In genomic region chr1:203316626-203317093, GRCh38 we compare ENCODE assay signal across 11 cellular contexts. TPM values are rescaled to one million over a fixed set of nuclear protein-coding genes. Genes with fewer than 3 reads are reported as not detected.
A peak's percentile ranks its signal among the peaks of the same experiment; 100 is the strongest.
DNase-seq lines count a peak whose midpoint lies in the region; ATAC-seq and TF ChIP-seq lines count a peak whose summit lies in the region.
"Had no signal": no experiment of that assay in that cellular context is flagged by ENCODE, and none has a peak within 500 bp of the region (broad histone marks: within the 10 kb centered on the region; RNA-seq: fewer than 3 reads in every experiment).

No MANE protein-coding gene starts in this region.

- H3K27me3 Mint-ChIP-seq in CD4-positive, alpha-beta T cell, result no peaks in the 10 kb centered on the region
- H3K27me3 Mint-ChIP-seq: stimulated activated naive CD8-positive, alpha-beta T cell treated with anti-CD3 and anti-CD28 coated beads, Interleukin-15, Interleukin-2, amounts not matched to agents 100 ng/mL and 50 ng/mL, for 24 hours had no signal

- H3K27ac ChIP-seq in CD4-positive, alpha-beta T cell (ENCODE audit: low read depth, low read length), result no peak overlapping the region
- H3K27ac ChIP-seq: epithelial cell of prostate had no signal

- H3K27me3 ChIP-seq in CD4-positive, alpha-beta T cell (ENCODE audit: control insufficient read depth, insufficient read depth, low read length), result no peaks in the 10 kb centered on the region

- no peak for TF ChIP-seq CTCF in CD4-positive, alpha-beta T cell (IDR thresholded peaks at IDR 0.05)

- H3K9me3 ChIP-seq in CD4-positive, alpha-beta T cell (ENCODE audit: control insufficient read depth, low read length), result no peaks in the 10 kb centered on the region

- DNase-seq in CD4-positive, alpha-beta T cell, result no peak
- DNase-seq in OCI-M1 (lab: John Stamatoyannopoulos, UW) (peak; percentile 42), Right ventricle myocardium superior (no peak), renal cortical epithelial cell (ENCODE audit: low read depth) (peak; percentile 44), NCI-H2227 (lab: John Stamatoyannopoulos, UW; ENCODE audit: unreplicated experiment) (no peak), foreskin melanocyte (no peak)
- DNase-seq: stimulated activated CD4-positive, alpha-beta T cell treated with anti-CD3 and anti-CD28 coated beads, Interleukin-12 subunit alpha, Interleukin-12 subunit beta, amount 100 ng/mL, for 4 hours had no signal

- no peak overlapping the region for H3K4me3 Mint-ChIP-seq in CD4-positive, alpha-beta T cell
- H3K4me3 Mint-ChIP-seq: stimulated activated naive CD8-positive, alpha-beta T cell treated with anti-CD3 and anti-CD28 coated beads, Interleukin-15, Interleukin-2, amounts not matched to agents 100 ng/mL and 50 ng/mL, for 24 hours had no signal

- intact Hi-C loops in CD4-positive, alpha-beta T cell (cut with DNase I, micrococcal nuclease), result no loop called here
- intact Hi-C loops in Right ventricle myocardium superior (cut with DNase I), result no loop called here

- H3K36me3 Mint-ChIP-seq in CD4-positive, alpha-beta T cell (ENCODE audit: low read depth), result peaks cover 16% of the 10 kb centered on the region

- POLR2A ChIA-PET in CD4-positive, alpha-beta T cell (lab: Charles Lee), result interaction anchor here (0.6 to 4.3 kb wide), 7 partner anchors 9 to 44 kb away, joined by 3 to 55 read pairs (median 6); partner anchors contain the start of gene BTG2

- no peak for ATAC-seq in CD4-positive, alpha-beta T cell (ENCODE audit: poor library complexity)
- ATAC-seq in Right ventricle myocardium superior (ENCODE audit: poor library complexity) (peak; percentile 38), HG03520 (IDR thresholded peaks at IDR 0.05; ENCODE audit: unreplicated experiment) (no peak), GM19467 (IDR thresholded peaks at IDR 0.05; ENCODE audit: unreplicated experiment) (no peak)

- H3K27ac Mint-ChIP-seq in CD4-positive, alpha-beta T cell, result peak overlapping the region; percentile 15
- H3K27ac Mint-ChIP-seq: stimulated activated naive CD8-positive, alpha-beta T cell treated with anti-CD3 and anti-CD28 coated beads, Interleukin-15, Interleukin-2, amounts not matched to agents 100 ng/mL and 50 ng/mL, for 24 hours had no signal

- peaks cover 68% of the 10 kb centered on the region for H3K4me1 Mint-ChIP-seq in CD4-positive, alpha-beta T cell (ENCODE audit: low read depth)

- CTCF ChIA-PET in CD4-positive, alpha-beta T cell (lab: Charles Lee), result interaction anchor here (1.2 to 2.0 kb wide), 3 partner anchors 11 to 49 kb away, joined by 3 to 7 read pairs (median 7); no protein-coding TSS in a partner anchor

- H3K9me3 Mint-ChIP-seq in CD4-positive, alpha-beta T cell, result no peaks in the 10 kb centered on the region
- H3K9me3 Mint-ChIP-seq: stimulated activated naive CD8-positive, alpha-beta T cell treated with anti-CD3 and anti-CD28 coated beads, Interleukin-15, Interleukin-2, amounts not matched to agents 100 ng/mL and 50 ng/mL, for 24 hours had no signal

RNA-seq across cellular contexts. Expression of gene BTG2, which starts 11.3 kb away (rescaled TPM):
- 100 to 1,000 TPM; 802 to 849 TPM for total RNA-seq in CD4-positive, alpha-beta T cell
- total RNA-seq in Right ventricle myocardium superior (40.5 TPM), renal cortical epithelial cell (12.7 and 54.3 TPM in 2 replicates)

RNA-seq across cellular contexts. Expression of gene FMOD, which starts 34.3 kb away (rescaled TPM):
- not detected for total RNA-seq in CD4-positive, alpha-beta T cell
- 5.9 TPM for total RNA-seq in Right ventricle myocardium superior
- 1.7 TPM in 1 of 2 replicates, not detected in the other for total RNA-seq in renal cortical epithelial cell

Comparison
In these comparisons a context has a peak if more than half of its experiments do, and no peak if none do; other contexts are left out.
1. DNase-seq: peak in OCI-M1 (single experiment) and renal cortical epithelial cell (single experiment); none in CD4-positive, alpha-beta T cell (0 of 10), Right ventricle myocardium superior (single experiment), NCI-H2227 (single experiment) and foreskin melanocyte (single experiment).
2. RNA of gene BTG2, which starts 11.3 kb away (total RNA-seq): 802 to 849 TPM in CD4-positive, alpha-beta T cell; 12.7 to 54.3 TPM in renal cortical epithelial cell and 40.5 TPM in Right ventricle myocardium superior (single experiment); every median in the first group is over 10 times any median in the second.